In genomic region chr7:43856316-43856715, GRCh38 we compare ENCODE assay signal across 28 cellular contexts.
"Had no signal": no experiment of that assay in that cellular context is flagged by ENCODE, and none has a peak within 500 bp of the region (broad histone marks: within the 10 kb centered on the region; RNA-seq: fewer than 3 reads in every experiment).

No MANE protein-coding gene starts in this region.

- H3K9me3 Mint-ChIP-seq: naive thymus-derived CD8-positive, alpha-beta T cell; natural killer cell treated with Interleukin-12 subunit alpha and Interleukin-12 subunit beta and Interleukin-15 and Interleukin-18, amount 100 ng/mL, for 72 hours; nephron progenitor cell; stimulated activated effector memory CD8-positive, alpha-beta T cell treated with anti-CD3 and anti-CD28 coated beads, Interleukin-12 subunit alpha, Interleukin-12 subunit beta, amount 100 ng/mL, for 72 hours; stimulated activated naive CD8-positive, alpha-beta T cell treated with anti-CD3 and anti-CD28 coated beads, Interleukin-15, amount 100 ng/mL, for 72 hours had no signal

- H3K4me2 ChIP-seq: smooth muscle cell had no signal

- H3K4me3 Mint-ChIP-seq: naive B cell; naive thymus-derived CD8-positive, alpha-beta T cell; natural killer cell treated with Interleukin-12 subunit alpha and Interleukin-12 subunit beta and Interleukin-15 and Interleukin-18, amount 100 ng/mL, for 72 hours; nephron progenitor cell; neural crest cell; stimulated activated effector memory CD8-positive, alpha-beta T cell treated with anti-CD3 and anti-CD28 coated beads, Interleukin-12 subunit alpha, Interleukin-12 subunit beta, amount 100 ng/mL, for 72 hours; stimulated activated naive CD8-positive, alpha-beta T cell treated with anti-CD3 and anti-CD28 coated beads, Interleukin-15, amount 100 ng/mL, for 72 hours had no signal

- H3K27ac ChIP-seq: neutrophil, pancreas, psoas muscle, skin epidermis, suprapubic skin, testis, tibial artery, transverse colon, upper lobe of left lung, vagina had no signal

- ATAC-seq: naive thymus-derived CD8-positive, alpha-beta T cell; pancreas; psoas muscle; right cardiac atrium; sciatic nerve had no signal

- H3K4me3 ChIP-seq: pancreas, psoas muscle, skin epidermis, smooth muscle cell, suprapubic skin, testis, tibial artery, transverse colon, upper lobe of left lung, vagina had no signal

- DNase-seq: naive B cell; naive thymus-derived CD8-positive, alpha-beta T cell; nephron progenitor cell; nucleus accumbens; pancreas; psoas muscle; right cardiac atrium; stimulated activated CD4-positive, alpha-beta T cell treated with anti-CD3 and anti-CD28 coated beads, Interleukin-15, amount 100 ng/mL, for 24 hours; stimulated activated CD4-positive, alpha-beta T cell treated with anti-CD3 and anti-CD28 coated beads, Interleukin-2, amount 100 ng/mL, for 24 hours; stimulated activated CD4-positive, alpha-beta T cell treated with anti-CD3 and anti-CD28 coated beads, Interleukin-2, amount 100 ng/mL, for 48 hours; stimulated activated CD4-positive, alpha-beta T cell treated with anti-CD3 and anti-CD28 coated beads, Interleukin-4, amount 100 ng/mL, for 24 hours; stimulated activated naive CD4-positive, alpha-beta T cell; stimulated activated naive CD8-positive, alpha-beta T cell treated with anti-CD3 and anti-CD28 coated beads, Interleukin-15, amount 100 ng/mL, for 72 hours; stimulated activated naive CD8-positive, alpha-beta T cell treated with anti-CD3 and anti-CD28 coated beads, Interleukin-15, Interleukin-2, amounts not matched to agents 100 U/mL and 50 U/mL, for 24 hours; substantia nigra; testis; tibial artery; transverse colon; upper lobe of left lung had no signal

- H3K27me3 Mint-ChIP-seq: stimulated activated naive CD8-positive, alpha-beta T cell treated with anti-CD3 and anti-CD28 coated beads, Interleukin-15, amount 100 ng/mL, for 72 hours had no signal

- FAIRE-seq: pancreas had no signal

- H3K4me1 ChIP-seq: pancreas, psoas muscle, suprapubic skin, testis, tibial artery, transverse colon, upper lobe of left lung, vagina had no signal

- H3K36me3 Mint-ChIP-seq: naive B cell; naive thymus-derived CD8-positive, alpha-beta T cell; natural killer cell treated with Interleukin-12 subunit alpha and Interleukin-12 subunit beta and Interleukin-15 and Interleukin-18, amount 100 ng/mL, for 72 hours; stimulated activated effector memory CD8-positive, alpha-beta T cell treated with anti-CD3 and anti-CD28 coated beads, Interleukin-12 subunit alpha, Interleukin-12 subunit beta, amount 100 ng/mL, for 72 hours had no signal

- H3K27me3 ChIP-seq: pancreas, suprapubic skin, testis, tibial artery, transverse colon, upper lobe of left lung, vagina had no signal

- H3K36me3 ChIP-seq: neutrophil, pancreas, suprapubic skin, tibial artery, transverse colon, upper lobe of left lung, vagina had no signal

- H3K9me3 ChIP-seq: neutrophil, pancreas, psoas muscle, suprapubic skin, testis, tibial artery, transverse colon, upper lobe of left lung, vagina had no signal

- H3K4me1 Mint-ChIP-seq: naive B cell; nephron progenitor cell; neural crest cell; stimulated activated effector memory CD8-positive, alpha-beta T cell treated with anti-CD3 and anti-CD28 coated beads, Interleukin-12 subunit alpha, Interleukin-12 subunit beta, amount 100 ng/mL, for 72 hours; stimulated activated naive CD8-positive, alpha-beta T cell treated with anti-CD3 and anti-CD28 coated beads, Interleukin-15, amount 100 ng/mL, for 72 hours had no signal

- H3K27ac Mint-ChIP-seq: naive B cell; naive thymus-derived CD8-positive, alpha-beta T cell; natural killer cell treated with Interleukin-12 subunit alpha and Interleukin-12 subunit beta and Interleukin-15 and Interleukin-18, amount 100 ng/mL, for 72 hours; nephron progenitor cell; stimulated activated effector memory CD8-positive, alpha-beta T cell treated with anti-CD3 and anti-CD28 coated beads, Interleukin-12 subunit alpha, Interleukin-12 subunit beta, amount 100 ng/mL, for 72 hours; stimulated activated naive CD8-positive, alpha-beta T cell treated with anti-CD3 and anti-CD28 coated beads, Interleukin-15, amount 100 ng/mL, for 72 hours had no signal
